1 cellular context compared by ENCODE assay signal in the genomic region with DNA sequence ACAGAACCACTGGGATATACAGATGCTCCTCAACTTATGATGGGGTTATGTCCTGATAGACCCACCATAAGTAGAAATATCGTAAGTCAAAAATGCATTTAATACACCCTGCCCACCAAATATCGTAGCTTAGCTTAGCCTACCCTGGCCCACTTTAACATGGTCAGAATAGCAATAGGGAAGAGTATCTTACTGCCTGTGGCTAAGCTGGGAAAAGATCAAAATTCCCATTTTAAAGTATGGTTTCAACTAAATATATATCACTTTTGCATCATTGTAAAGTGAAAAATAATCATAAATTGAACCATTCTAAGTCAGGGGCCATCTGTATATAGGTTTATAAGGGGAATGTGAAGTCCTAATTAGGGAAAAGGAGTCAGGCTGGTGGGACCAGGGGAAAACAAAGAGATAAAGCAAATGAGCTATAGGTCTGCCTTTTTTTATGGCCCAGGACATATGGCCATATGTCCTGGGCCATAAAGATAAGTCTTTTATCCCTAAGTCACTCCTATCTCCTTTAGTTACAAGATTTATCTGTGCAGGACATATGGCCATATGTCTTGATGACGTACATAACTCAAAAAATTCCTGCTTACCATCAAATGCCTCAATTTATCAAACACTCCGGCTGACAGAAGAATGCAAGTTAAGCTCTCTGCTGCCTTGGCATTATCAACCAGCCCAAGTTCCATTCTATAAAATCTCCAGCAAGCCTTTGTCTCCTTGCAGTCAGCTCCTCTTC.
A peak's percentile ranks its signal among the peaks of the same experiment; 100 is the strongest.
TF ChIP-seq lines count a peak whose summit lies in the region.

No MANE protein-coding gene starts in this region.

TF ChIP-seq in K562, 482 proteins besides CTCF, POLR2A, EP300 and RAD21 (continued from another document and continues in another):
- TF ChIP-seq GABPB2 (CRISPR knock-in tag; conservative IDR thresholded peaks at IDR 0.05), result no peak
- TF ChIP-seq ADNP (tag; IDR thresholded peaks at IDR 0.05), result peak; percentile 90
- TF ChIP-seq BCOR (IDR thresholded peaks at IDR 0.05), result peak; percentile 94
- TF ChIP-seq, protein P1, sequence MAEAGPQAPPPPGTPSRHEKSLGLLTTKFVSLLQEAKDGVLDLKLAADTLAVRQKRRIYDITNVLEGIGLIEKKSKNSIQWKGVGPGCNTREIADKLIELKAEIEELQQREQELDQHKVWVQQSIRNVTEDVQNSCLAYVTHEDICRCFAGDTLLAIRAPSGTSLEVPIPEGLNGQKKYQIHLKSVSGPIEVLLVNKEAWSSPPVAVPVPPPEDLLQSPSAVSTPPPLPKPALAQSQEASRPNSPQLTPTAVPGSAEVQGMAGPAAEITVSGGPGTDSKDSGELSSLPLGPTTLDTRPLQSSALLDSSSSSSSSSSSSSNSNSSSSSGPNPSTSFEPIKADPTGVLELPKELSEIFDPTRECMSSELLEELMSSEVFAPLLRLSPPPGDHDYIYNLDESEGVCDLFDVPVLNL (CRISPR knock-in tag; IDR thresholded peaks at IDR 0.05; ENCODE audit: low read depth), result no peak
- peak; percentile 98 for TF ChIP-seq POLR2AphosphoS5 (IDR thresholded peaks at IDR 0.05; ENCODE audit: control insufficient read depth, insufficient read depth, low read depth, low read length)
- TF ChIP-seq RHOXF2B (CRISPR knock-in tag; conservative IDR thresholded peaks at IDR 0.05), result no peak
- peak; percentile 27; the same call in 1 of the 2 replicates for TF ChIP-seq HCFC1 (IDR thresholded peaks at IDR 0.05; ENCODE audit: low read depth, low read length)
- 0 out of 2 replicates have a peak, but pooled peaks have one; percentile 47 for TF ChIP-seq STAT5B (CRISPR knock-in tag; IDR thresholded peaks at IDR 0.05)
- TF ChIP-seq FOS (IDR thresholded peaks at IDR 0.05; ENCODE audit: extremely low read depth, insufficient read length), result no peak
- TF ChIP-seq SPI1 (IDR thresholded peaks at IDR 0.05; ENCODE audit: borderline replicate concordance, low read depth, low read length), result no peak
- TF ChIP-seq CREBBP (IDR thresholded peaks at IDR 0.05; ENCODE audit: low read depth, low read length), result no peak
- peak; percentile 30; the same call in 1 of the 2 replicates for TF ChIP-seq ZFX (CRISPR knock-in tag; IDR thresholded peaks at IDR 0.05)
- TF ChIP-seq NUFIP1 (IDR thresholded peaks at IDR 0.05; ENCODE audit: partially characterized antibody), result peak; percentile 47
- peak; percentile 90 for TF ChIP-seq EHMT2 (IDR thresholded peaks at IDR 0.05)
- no peak for TF ChIP-seq NR1H2 (CRISPR knock-in tag; IDR thresholded peaks at IDR 0.05)
- TF ChIP-seq BRCA1 (IDR thresholded peaks at IDR 0.05), result no peak
- TF ChIP-seq BRCA1 (CRISPR knock-in tag; IDR thresholded peaks at IDR 0.05), result no peak
- no peak for TF ChIP-seq JUNB (CRISPR knock-in tag; conservative IDR thresholded peaks at IDR 0.05)
- TF ChIP-seq, protein P2, sequence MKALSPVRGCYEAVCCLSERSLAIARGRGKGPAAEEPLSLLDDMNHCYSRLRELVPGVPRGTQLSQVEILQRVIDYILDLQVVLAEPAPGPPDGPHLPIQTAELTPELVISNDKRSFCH (CRISPR knock-in tag; IDR thresholded peaks at IDR 0.05), result no peak
- TF ChIP-seq, protein P2 (tag; IDR thresholded peaks at IDR 0.05), result peak; percentile 14; the same call in 1 of the 2 replicates
- TF ChIP-seq, protein P3, sequence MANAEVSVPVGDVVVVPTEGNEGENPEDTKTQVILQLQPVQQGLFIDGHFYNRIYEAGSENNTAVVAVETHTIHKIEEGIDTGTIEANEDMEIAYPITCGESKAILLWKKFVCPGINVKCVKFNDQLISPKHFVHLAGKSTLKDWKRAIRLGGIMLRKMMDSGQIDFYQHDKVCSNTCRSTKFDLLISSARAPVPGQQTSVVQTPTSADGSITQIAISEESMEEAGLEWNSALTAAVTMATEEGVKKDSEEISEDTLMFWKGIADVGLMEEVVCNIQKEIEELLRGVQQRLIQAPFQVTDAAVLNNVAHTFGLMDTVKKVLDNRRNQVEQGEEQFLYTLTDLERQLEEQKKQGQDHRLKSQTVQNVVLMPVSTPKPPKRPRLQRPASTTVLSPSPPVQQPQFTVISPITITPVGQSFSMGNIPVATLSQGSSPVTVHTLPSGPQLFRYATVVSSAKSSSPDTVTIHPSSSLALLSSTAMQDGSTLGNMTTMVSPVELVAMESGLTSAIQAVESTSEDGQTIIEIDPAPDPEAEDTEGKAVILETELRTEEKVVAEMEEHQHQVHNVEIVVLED (CRISPR knock-in tag; IDR thresholded peaks at IDR 0.05), result peak; percentile 13; the same call in 1 of the 2 replicates
- no peak for TF ChIP-seq SMARCA5 (IDR thresholded peaks at IDR 0.05)
- TF ChIP-seq SAP30 (IDR thresholded peaks at IDR 0.05; ENCODE audit: borderline replicate concordance, insufficient read depth, low read depth, low read length, poor library complexity, severe bottlenecking), result no peak
- TF ChIP-seq HDAC3 (IDR thresholded peaks at IDR 0.05; ENCODE audit: borderline replicate concordance, partially characterized antibody), result peak; percentile 98
- TF ChIP-seq, protein P4, sequence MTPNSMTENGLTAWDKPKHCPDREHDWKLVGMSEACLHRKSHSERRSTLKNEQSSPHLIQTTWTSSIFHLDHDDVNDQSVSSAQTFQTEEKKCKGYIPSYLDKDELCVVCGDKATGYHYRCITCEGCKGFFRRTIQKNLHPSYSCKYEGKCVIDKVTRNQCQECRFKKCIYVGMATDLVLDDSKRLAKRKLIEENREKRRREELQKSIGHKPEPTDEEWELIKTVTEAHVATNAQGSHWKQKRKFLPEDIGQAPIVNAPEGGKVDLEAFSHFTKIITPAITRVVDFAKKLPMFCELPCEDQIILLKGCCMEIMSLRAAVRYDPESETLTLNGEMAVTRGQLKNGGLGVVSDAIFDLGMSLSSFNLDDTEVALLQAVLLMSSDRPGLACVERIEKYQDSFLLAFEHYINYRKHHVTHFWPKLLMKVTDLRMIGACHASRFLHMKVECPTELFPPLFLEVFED (CRISPR knock-in tag; conservative IDR thresholded peaks at IDR 0.05), result peak; percentile 69; the same call in 1 of the 2 replicates
- peak; percentile 96 for TF ChIP-seq ZNF197 (CRISPR knock-in tag; IDR thresholded peaks at IDR 0.05; ENCODE audit: low read depth)
- TF ChIP-seq CBFA2T2 (conservative IDR thresholded peaks at IDR 0.05), result peak; percentile 100
- TF ChIP-seq ZNF778 (CRISPR knock-in tag; IDR thresholded peaks at IDR 0.05), result no peak
- peak; percentile 89 for TF ChIP-seq JUND (IDR thresholded peaks at IDR 0.05; ENCODE audit: borderline replicate concordance, low read depth, low read length)
- TF ChIP-seq JUND (tag; IDR thresholded peaks at IDR 0.05; ENCODE audit: borderline replicate concordance, low read depth, low read length), result peak; percentile 85; the same call in 2 of the 3 replicates
- TF ChIP-seq, protein P5, sequence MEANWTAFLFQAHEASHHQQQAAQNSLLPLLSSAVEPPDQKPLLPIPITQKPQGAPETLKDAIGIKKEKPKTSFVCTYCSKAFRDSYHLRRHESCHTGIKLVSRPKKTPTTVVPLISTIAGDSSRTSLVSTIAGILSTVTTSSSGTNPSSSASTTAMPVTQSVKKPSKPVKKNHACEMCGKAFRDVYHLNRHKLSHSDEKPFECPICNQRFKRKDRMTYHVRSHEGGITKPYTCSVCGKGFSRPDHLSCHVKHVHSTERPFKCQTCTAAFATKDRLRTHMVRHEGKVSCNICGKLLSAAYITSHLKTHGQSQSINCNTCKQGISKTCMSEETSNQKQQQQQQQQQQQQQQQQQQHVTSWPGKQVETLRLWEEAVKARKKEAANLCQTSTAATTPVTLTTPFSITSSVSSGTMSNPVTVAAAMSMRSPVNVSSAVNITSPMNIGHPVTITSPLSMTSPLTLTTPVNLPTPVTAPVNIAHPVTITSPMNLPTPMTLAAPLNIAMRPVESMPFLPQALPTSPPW (CRISPR knock-in tag; IDR thresholded peaks at IDR 0.05), result peak; percentile 72
- TF ChIP-seq NONO (IDR thresholded peaks at IDR 0.05; ENCODE audit: low read depth in 2 of 2, low read length in 1 of 2), result peak in 1 of 2 experiments; percentile 96; a peak in 2 of 4 replicates
- TF ChIP-seq, protein P6, sequence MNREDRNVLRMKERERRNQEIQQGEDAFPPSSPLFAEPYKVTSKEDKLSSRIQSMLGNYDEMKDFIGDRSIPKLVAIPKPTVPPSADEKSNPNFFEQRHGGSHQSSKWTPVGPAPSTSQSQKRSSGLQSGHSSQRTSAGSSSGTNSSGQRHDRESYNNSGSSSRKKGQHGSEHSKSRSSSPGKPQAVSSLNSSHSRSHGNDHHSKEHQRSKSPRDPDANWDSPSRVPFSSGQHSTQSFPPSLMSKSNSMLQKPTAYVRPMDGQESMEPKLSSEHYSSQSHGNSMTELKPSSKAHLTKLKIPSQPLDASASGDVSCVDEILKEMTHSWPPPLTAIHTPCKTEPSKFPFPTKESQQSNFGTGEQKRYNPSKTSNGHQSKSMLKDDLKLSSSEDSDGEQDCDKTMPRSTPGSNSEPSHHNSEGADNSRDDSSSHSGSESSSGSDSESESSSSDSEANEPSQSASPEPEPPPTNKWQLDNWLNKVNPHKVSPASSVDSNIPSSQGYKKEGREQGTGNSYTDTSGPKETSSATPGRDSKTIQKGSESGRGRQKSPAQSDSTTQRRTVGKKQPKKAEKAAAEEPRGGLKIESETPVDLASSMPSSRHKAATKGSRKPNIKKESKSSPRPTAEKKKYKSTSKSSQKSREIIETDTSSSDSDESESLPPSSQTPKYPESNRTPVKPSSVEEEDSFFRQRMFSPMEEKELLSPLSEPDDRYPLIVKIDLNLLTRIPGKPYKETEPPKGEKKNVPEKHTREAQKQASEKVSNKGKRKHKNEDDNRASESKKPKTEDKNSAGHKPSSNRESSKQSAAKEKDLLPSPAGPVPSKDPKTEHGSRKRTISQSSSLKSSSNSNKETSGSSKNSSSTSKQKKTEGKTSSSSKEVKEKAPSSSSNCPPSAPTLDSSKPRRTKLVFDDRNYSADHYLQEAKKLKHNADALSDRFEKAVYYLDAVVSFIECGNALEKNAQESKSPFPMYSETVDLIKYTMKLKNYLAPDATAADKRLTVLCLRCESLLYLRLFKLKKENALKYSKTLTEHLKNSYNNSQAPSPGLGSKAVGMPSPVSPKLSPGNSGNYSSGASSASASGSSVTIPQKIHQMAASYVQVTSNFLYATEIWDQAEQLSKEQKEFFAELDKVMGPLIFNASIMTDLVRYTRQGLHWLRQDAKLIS (CRISPR knock-in tag; IDR thresholded peaks at IDR 0.05), result no peak
- TF ChIP-seq, protein P7, sequence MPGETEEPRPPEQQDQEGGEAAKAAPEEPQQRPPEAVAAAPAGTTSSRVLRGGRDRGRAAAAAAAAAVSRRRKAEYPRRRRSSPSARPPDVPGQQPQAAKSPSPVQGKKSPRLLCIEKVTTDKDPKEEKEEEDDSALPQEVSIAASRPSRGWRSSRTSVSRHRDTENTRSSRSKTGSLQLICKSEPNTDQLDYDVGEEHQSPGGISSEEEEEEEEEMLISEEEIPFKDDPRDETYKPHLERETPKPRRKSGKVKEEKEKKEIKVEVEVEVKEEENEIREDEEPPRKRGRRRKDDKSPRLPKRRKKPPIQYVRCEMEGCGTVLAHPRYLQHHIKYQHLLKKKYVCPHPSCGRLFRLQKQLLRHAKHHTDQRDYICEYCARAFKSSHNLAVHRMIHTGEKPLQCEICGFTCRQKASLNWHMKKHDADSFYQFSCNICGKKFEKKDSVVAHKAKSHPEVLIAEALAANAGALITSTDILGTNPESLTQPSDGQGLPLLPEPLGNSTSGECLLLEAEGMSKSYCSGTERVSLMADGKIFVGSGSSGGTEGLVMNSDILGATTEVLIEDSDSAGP (CRISPR knock-in tag; IDR thresholded peaks at IDR 0.05), result no peak
- peak; percentile 42; the same call in 1 of the 2 replicates for TF ChIP-seq ZSCAN29 (IDR thresholded peaks at IDR 0.05)
- TF ChIP-seq RBM14 (IDR thresholded peaks at IDR 0.05; ENCODE audit: borderline replicate concordance, insufficient read depth, low read depth, low read length), result no peak
- TF ChIP-seq, protein P8, sequence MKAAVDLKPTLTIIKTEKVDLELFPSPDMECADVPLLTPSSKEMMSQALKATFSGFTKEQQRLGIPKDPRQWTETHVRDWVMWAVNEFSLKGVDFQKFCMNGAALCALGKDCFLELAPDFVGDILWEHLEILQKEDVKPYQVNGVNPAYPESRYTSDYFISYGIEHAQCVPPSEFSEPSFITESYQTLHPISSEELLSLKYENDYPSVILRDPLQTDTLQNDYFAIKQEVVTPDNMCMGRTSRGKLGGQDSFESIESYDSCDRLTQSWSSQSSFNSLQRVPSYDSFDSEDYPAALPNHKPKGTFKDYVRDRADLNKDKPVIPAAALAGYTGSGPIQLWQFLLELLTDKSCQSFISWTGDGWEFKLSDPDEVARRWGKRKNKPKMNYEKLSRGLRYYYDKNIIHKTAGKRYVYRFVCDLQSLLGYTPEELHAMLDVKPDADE (conservative IDR thresholded peaks at IDR 0.05; ENCODE audit: control insufficient read depth, low read depth, low read length), result no peak
- no peak; the same call in 1 of the 2 replicates for TF ChIP-seq RNF2 (IDR thresholded peaks at IDR 0.05)
- no peak for TF ChIP-seq MYBL2 (IDR thresholded peaks at IDR 0.05; ENCODE audit: low read depth)
- TF ChIP-seq MYBL2 (CRISPR knock-in tag; IDR thresholded peaks at IDR 0.05; ENCODE audit: borderline replicate concordance), result no peak
- peak; percentile 99 for TF ChIP-seq ZNF644 (tag; IDR thresholded peaks at IDR 0.05; ENCODE audit: low read depth)
- peak; percentile 84; the same call in 1 of the 2 replicates for TF ChIP-seq MXI1 (IDR thresholded peaks at IDR 0.05; ENCODE audit: low read depth, low read length)
- no peak for TF ChIP-seq KDM5B (IDR thresholded peaks at IDR 0.05; ENCODE audit: insufficient replicate concordance, low read depth, low read length)
- peak; percentile 87 for TF ChIP-seq MBD2 (IDR thresholded peaks at IDR 0.05; ENCODE audit: borderline replicate concordance, low read depth)
- TF ChIP-seq, protein P9, sequence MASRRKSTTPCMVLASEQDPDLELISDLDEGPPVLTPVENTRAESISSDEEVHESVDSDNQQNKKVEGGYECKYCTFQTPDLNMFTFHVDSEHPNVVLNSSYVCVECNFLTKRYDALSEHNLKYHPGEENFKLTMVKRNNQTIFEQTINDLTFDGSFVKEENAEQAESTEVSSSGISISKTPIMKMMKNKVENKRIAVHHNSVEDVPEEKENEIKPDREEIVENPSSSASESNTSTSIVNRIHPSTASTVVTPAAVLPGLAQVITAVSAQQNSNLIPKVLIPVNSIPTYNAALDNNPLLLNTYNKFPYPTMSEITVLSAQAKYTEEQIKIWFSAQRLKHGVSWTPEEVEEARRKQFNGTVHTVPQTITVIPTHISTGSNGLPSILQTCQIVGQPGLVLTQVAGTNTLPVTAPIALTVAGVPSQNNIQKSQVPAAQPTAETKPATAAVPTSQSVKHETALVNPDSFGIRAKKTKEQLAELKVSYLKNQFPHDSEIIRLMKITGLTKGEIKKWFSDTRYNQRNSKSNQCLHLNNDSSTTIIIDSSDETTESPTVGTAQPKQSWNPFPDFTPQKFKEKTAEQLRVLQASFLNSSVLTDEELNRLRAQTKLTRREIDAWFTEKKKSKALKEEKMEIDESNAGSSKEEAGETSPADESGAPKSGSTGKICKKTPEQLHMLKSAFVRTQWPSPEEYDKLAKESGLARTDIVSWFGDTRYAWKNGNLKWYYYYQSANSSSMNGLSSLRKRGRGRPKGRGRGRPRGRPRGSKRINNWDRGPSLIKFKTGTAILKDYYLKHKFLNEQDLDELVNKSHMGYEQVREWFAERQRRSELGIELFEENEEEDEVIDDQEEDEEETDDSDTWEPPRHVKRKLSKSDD (conservative IDR thresholded peaks at IDR 0.05; ENCODE audit: low read length), result no peak
- TF ChIP-seq ZNF224 (CRISPR knock-in tag; IDR thresholded peaks at IDR 0.05), result no peak
- TF ChIP-seq PCBP1 (IDR thresholded peaks at IDR 0.05; ENCODE audit: low read depth, low read length, poor library complexity, severe bottlenecking), result no peak
- peak; percentile 94 for TF ChIP-seq FOSL1 (tag; conservative IDR thresholded peaks at IDR 0.05)
